24 cellular contexts compared by ENCODE assay signal in genomic region chr3:100927775-100928174, GRCh38.
DNase-seq lines count a peak whose midpoint lies in the region; ATAC-seq, FAIRE-seq and TF ChIP-seq lines count a peak whose summit lies in the region.
"Had no signal": no experiment of that assay in that cellular context is flagged by ENCODE, and none has a peak within 500 bp of the region (broad histone marks: within the 10 kb centered on the region; RNA-seq: fewer than 3 reads in every experiment).

No MANE protein-coding gene starts in this region.

- DNase-seq in AG09309 (ENCODE audit: low read depth) (peak; percentile 13), IMR-90 (peak; percentile 38), bronchial epithelial cell (ENCODE audit: low read depth) (peak; percentile 75), iris pigment epithelial cell (ENCODE audit: low read depth) (peak; percentile 45), HAP-1 (ENCODE audit: low spot score in 2 of 2) (no peak), NCI-H524 (lab: John Stamatoyannopoulos, UW) (no peak), NCI-H146 treated with DMSO at 0.1 percent for 48 hours (lab: John Stamatoyannopoulos, UW; ENCODE audit: unreplicated experiment) (no peak), esophagus muscularis mucosa (ENCODE audit: extremely low spot score) (no peak)
- DNase-seq: C1 segment of cervical spinal cord; CD8-positive, alpha-beta memory T cell; DMS53; EL; NCI-H1417; NCI-H187 treated with DMSO at 0.1 percent for 48 hours; NCI-H446; NCI-H774; SHP77 treated with DMSO at 0.1 percent for 48 hours; SK-N-SH had no signal

- TF ChIP-seq POLR2A in IMR-90 (IDR thresholded peaks at IDR 0.05; ENCODE audit: low read depth, low read length): no peak
- no peak for TF ChIP-seq POLR2A in esophagus muscularis mucosa (IDR thresholded peaks at IDR 0.05; ENCODE audit: low read depth)

- H3K36me3 ChIP-seq in IMR-90 (ENCODE audit: control insufficient read depth, insufficient read depth, low read length) (no peaks in the 10 kb centered on the region), bronchial epithelial cell (ENCODE audit: control insufficient read depth, insufficient read depth, low read length) (no peaks in the 10 kb centered on the region), HAP-1 (replicated peaks) (no peaks in the 10 kb centered on the region), esophagus muscularis mucosa (no peaks in the 10 kb centered on the region)

- H3K27ac ChIP-seq in IMR-90 (ENCODE audit: insufficient read depth, low read length) (no peak overlapping the region), esophagus muscularis mucosa (replicated peaks in 1 of 4) (no peak overlapping the region)

- no peak overlapping the region for H2AFZ ChIP-seq in IMR-90 (replicated peaks; ENCODE audit: low read length, poor library complexity)
- H2AFZ ChIP-seq: GM23338 had no signal

- no peaks in the 10 kb centered on the region for H3K9me3 ChIP-seq in IMR-90 (ENCODE audit: control insufficient read depth, insufficient read depth, low read length)
- no peaks in the 10 kb centered on the region for H3K9me3 ChIP-seq in HAP-1
- no peaks in the 10 kb centered on the region for H3K9me3 ChIP-seq in esophagus muscularis mucosa
- H3K9me3 ChIP-seq: A549, SK-N-SH had no signal

- no peak overlapping the region for H2AK9ac ChIP-seq in IMR-90 (replicated peaks; ENCODE audit: low read depth, low read length, poor library complexity)

- H2BK20ac ChIP-seq in IMR-90 (ENCODE audit: low read depth, low read length): no peak overlapping the region

- dilution Hi-C loops in IMR-90 (cut with HindIII; ENCODE audit: low sequenced_read_pairs, unreplicated experiment): no loop called here

- H4K5ac ChIP-seq in IMR-90 (ENCODE audit: low read depth, low read length): no peak overlapping the region

- intact Hi-C loops in IMR-90 (cut with micrococcal nuclease) (no loop called here), esophagus muscularis mucosa (cut with DNase I) (no loop called here)

- H3K4me1 ChIP-seq in IMR-90 (ENCODE audit: control insufficient read depth, insufficient read depth, low read length) (no peaks in the 10 kb centered on the region), HAP-1 (no peaks in the 10 kb centered on the region; the same call in 1 of the 2 replicates), esophagus muscularis mucosa (peaks cover 0 to 10% (median 5%) of the 10 kb centered on the region in 4 donors)

- no peak for TF ChIP-seq RAD21 in IMR-90 (IDR thresholded peaks at IDR 0.05; ENCODE audit: low read length)

- H2BK15ac ChIP-seq in IMR-90 (ENCODE audit: low read depth, low read length): no peak overlapping the region

- no peak overlapping the region for H3K4ac ChIP-seq in IMR-90 (ENCODE audit: low read depth, low read length)

- H2BK120ac ChIP-seq in IMR-90 (ENCODE audit: low read depth, low read length): no peak overlapping the region

- no peak overlapping the region for H3K18ac ChIP-seq in IMR-90 (ENCODE audit: low read depth, low read length)

- CTCF ChIA-PET in IMR-90 (lab: Yijun Ruan, JAX): no interaction called here

- TF ChIP-seq EP300 in esophagus muscularis mucosa (IDR thresholded peaks at IDR 0.05): no peak

- no peak overlapping the region for H3K56ac ChIP-seq in IMR-90 (ENCODE audit: extremely low read depth, insufficient read depth, low read length)

- FAIRE-seq in bronchial epithelial cell (lab: Jason Lieb, UNC): no peak
- FAIRE-seq: A549, GM12891, GM19239, K562, RCC 7860 had no signal

- no peaks in the 10 kb centered on the region for H3K27me3 ChIP-seq in IMR-90 (ENCODE audit: control insufficient read depth, insufficient read depth, low read length)
- no peaks in the 10 kb centered on the region for H3K27me3 ChIP-seq in bronchial epithelial cell (ENCODE audit: control insufficient read depth, insufficient read depth, low read length)
- no peaks in the 10 kb centered on the region for H3K27me3 ChIP-seq in HAP-1 (ENCODE audit: low read depth)
- no peaks in the 10 kb centered on the region for H3K27me3 ChIP-seq in esophagus muscularis mucosa

- H2BK5ac ChIP-seq in IMR-90 (ENCODE audit: low read depth, low read length, poor library complexity, severe bottlenecking): no peak overlapping the region

- H2AK5ac ChIP-seq in IMR-90 (ENCODE audit: low read depth, low read length): no peak overlapping the region

- no peak overlapping the region for H3K23ac ChIP-seq in IMR-90 (ENCODE audit: low read depth, low read length)

- no peaks in the 10 kb centered on the region for H3K9me1 ChIP-seq in IMR-90 (ENCODE audit: insufficient read depth, low read length)

- in situ Hi-C loops in IMR-90 (cut with MboI; ENCODE audit: low sequenced_read_pairs) (no loop called here), HAP-1 (cut with MboI; ENCODE audit: low sequenced_read_pairs) (no loop called here)

- H4K20me1 ChIP-seq in IMR-90 (ENCODE audit: insufficient read depth, low read length): no peaks in the 10 kb centered on the region

- H3K4me2 ChIP-seq in IMR-90 (ENCODE audit: low read depth, low read length): no peak overlapping the region
- H3K4me2 ChIP-seq: A549, GM23338, SK-N-SH had no signal

- no peak overlapping the region for H4K91ac ChIP-seq in IMR-90 (ENCODE audit: insufficient read depth, low read depth, low read length)

- H4K8ac ChIP-seq in IMR-90 (ENCODE audit: low read depth in 2 of 2, low read length in 2 of 2): no peak overlapping the region

- H3K4me3 ChIP-seq in AG09309 (ENCODE audit: control insufficient read depth, low read depth, low read length) (no peak overlapping the region), IMR-90 (ENCODE audit: insufficient read depth, low read depth, low read length) (no peak overlapping the region), bronchial epithelial cell (ENCODE audit: low read depth, low read length) (no peak overlapping the region), HAP-1 (no peak overlapping the region), esophagus muscularis mucosa (no peak overlapping the region)
- H3K4me3 ChIP-seq: A549, GM23338, K562 had no signal

- TF ChIP-seq CTCF in AG09309 (IDR thresholded peaks at IDR 0.05; ENCODE audit: control insufficient read depth, insufficient read depth, low read depth, low read length, missing control alignments) (no peak), IMR-90 (conservative IDR thresholded peaks at IDR 0.05; ENCODE audit: low read depth, low read length) (no peak), bronchial epithelial cell (IDR thresholded peaks at IDR 0.05; ENCODE audit: insufficient read depth, low read length, severe bottlenecking) (no peak), esophagus muscularis mucosa (IDR thresholded peaks at IDR 0.05) (no peak)

- no peak overlapping the region for H3K9ac ChIP-seq in IMR-90 (ENCODE audit: low read depth, low read length)
- H3K9ac ChIP-seq: SK-N-SH had no signal

- ATAC-seq in IMR-90 (ENCODE audit: low read depth): no peak
- ATAC-seq: A549, GM23338, K562 had no signal

- POLR2A ChIA-PET in IMR-90 (lab: Charles Lee; ENCODE audit: unreplicated experiment): no interaction called here

- H3K14ac ChIP-seq in IMR-90 (replicated peaks; ENCODE audit: low read depth, low read length): no peak overlapping the region

- no TSS peak for BruUV-seq in IMR-90 (replicated peaks; lab: Mats Ljungman, UMichigan)

- no peaks in the 10 kb centered on the region for H3K79me1 ChIP-seq in IMR-90 (ENCODE audit: low read depth in 1 of 2, low read length in 2 of 2)

TF ChIP-seq in IMR-90, 13 proteins besides CTCF, POLR2A, EP300 and RAD21:
- TF ChIP-seq ELK1 (IDR thresholded peaks at IDR 0.05; ENCODE audit: borderline replicate concordance, low read depth, low read length) (no peak), MAZ (IDR thresholded peaks at IDR 0.05; ENCODE audit: borderline replicate concordance, low read depth, low read length) (no peak), NFE2L2 (IDR thresholded peaks at IDR 0.05; ENCODE audit: low read depth, low read length) (no peak), CHD1 (IDR thresholded peaks at IDR 0.05; ENCODE audit: low read depth, low read length) (no peak), CEBPB (IDR thresholded peaks at IDR 0.05; ENCODE audit: low read depth, low read length) (peak; percentile 43), RFX5 (IDR thresholded peaks at IDR 0.05; ENCODE audit: low read depth, low read length) (no peak), BHLHE40 (IDR thresholded peaks at IDR 0.05; ENCODE audit: low read depth, low read length) (no peak)

Comparison
In these comparisons a context has a peak if more than half of its experiments do, and no peak if none do; other contexts are left out.
1. DNase-seq: peak in AG09309 (single experiment), IMR-90 (single experiment), bronchial epithelial cell (single experiment) and iris pigment epithelial cell (single experiment); none in HAP-1 (0 of 2), NCI-H524 (0 of 2), NCI-H146 treated with DMSO at 0.1 percent for 48 hours (single experiment) and esophagus muscularis mucosa (single experiment).